ENCODE assay signal across 20 cellular contexts in the genomic region with DNA sequence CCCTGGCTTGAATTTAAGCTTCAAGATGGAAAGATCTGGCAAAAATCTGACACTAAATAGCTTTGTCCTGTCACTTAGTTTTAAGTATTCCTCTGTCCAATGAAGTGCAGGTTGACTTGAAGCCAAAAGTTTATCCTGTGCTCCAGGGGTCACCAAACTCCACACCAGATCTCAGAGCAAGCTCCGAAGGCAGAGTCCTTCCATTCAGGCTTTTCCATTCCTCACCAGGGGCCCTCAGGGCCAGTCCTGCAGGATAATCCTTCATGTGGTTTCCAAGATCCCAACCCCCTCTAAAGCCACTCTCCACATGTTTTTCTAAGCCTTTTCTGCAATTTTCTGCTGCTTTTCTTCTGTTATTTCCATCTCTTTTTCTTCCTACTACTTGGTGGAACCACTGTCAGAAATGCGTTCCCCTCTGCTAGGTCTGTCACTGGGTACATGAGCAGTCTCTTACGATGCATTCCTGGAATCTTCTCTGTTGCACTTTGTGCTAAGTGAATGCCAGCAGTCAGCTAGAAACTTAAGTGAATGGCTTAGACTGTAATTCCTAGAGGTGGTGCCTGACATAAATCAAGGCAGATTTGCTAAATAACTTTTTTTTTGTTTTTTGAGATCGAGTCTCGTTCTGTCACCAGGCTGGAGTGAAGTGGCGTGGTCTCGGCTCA.
"Had no signal": no experiment of that assay in that cellular context is flagged by ENCODE, and none has a peak within 500 bp of the region (broad histone marks: within the 10 kb centered on the region; RNA-seq: fewer than 3 reads in every experiment).

No MANE protein-coding gene starts in this region.

- FAIRE-seq: keratinocyte, pancreas had no signal

- DNase-seq: activated CD4-positive, alpha-beta memory T cell treated with anti-CD3 and anti-CD28 coated beads for 36 hours; activated CD4-positive, alpha-beta T cell treated with anti-CD3 and anti-CD28 coated beads for 48 hours; activated effector memory CD4-positive, alpha-beta T cell treated with anti-CD3 and anti-CD28 coated beads, Interleukin-2, amount 50 U/mL, for 16 hours; activated naive CD4-positive, alpha-beta T cell treated with anti-CD3 and anti-CD28 coated beads, Interleukin-2, amount 10 ng/mL, durations not matched to agents 7 days and 5 days; activated T-cell treated with anti-CD3 and anti-CD28 coated beads, Interleukin-2, amount 50 U/mL, for 72 hours; amygdala; heart left ventricle; naive thymus-derived CD8-positive, alpha-beta T cell; pancreas; right lobe of liver; stimulated activated CD4-positive, alpha-beta T cell treated with anti-CD3 and anti-CD28 coated beads, Interleukin-15, amount 100 ng/mL, for 24 hours; stomach; transverse colon had no signal

- H3K36me3 ChIP-seq: heart left ventricle, neutrophil, pancreas, right lobe of liver, stomach, transverse colon had no signal

- H3K9me3 ChIP-seq: neutrophil, pancreas, right lobe of liver, stomach, transverse colon had no signal

- H3K27ac ChIP-seq: epithelial cell of prostate, heart left ventricle, neutrophil, pancreas, right lobe of liver, skin epidermis, stomach, transverse colon had no signal

- H3K27me3 ChIP-seq: heart left ventricle, neutrophil, pancreas, right lobe of liver, stomach, transverse colon had no signal

- ATAC-seq: activated T-cell treated with anti-CD3 and anti-CD28 coated beads, Interleukin-2, amount 50 U/mL, for 72 hours; heart left ventricle; left lobe of liver; naive thymus-derived CD8-positive, alpha-beta T cell; pancreas; right lobe of liver; stimulated activated memory B cell treated with anti-CD40 and anti-IgM and Interleukin-4, amounts not matched to agents 10 μg/mL and 1 μg/mL and 100 μg/mL, for 72 hours had no signal

- H3K4me3 ChIP-seq: heart left ventricle, lung, pancreas, right lobe of liver, skin epidermis, stomach, transverse colon had no signal

- H3K4me1 ChIP-seq: pancreas, right lobe of liver, transverse colon had no signal
